In the genomic region with DNA sequence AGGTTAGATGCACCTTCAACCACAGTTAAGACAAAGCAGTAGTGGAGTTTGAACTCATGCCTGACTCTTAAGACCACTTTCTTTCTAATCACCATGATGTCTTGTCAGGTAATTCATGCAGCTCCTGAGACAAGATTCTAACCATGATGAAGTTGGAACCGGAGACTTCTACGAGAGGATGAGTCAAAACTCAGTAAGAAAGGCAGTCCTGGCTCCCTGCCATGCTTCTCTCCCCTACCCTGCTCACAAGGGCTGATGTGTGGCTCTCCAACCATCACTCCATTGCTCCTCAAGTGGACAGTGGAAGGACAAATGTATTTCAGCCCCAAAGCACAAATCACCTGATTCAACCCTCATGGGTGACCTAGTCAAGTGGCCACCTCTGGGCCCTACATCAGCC, we compare ENCODE assay signal across 16 cellular contexts. TPM values are rescaled to one million over a fixed set of nuclear protein-coding genes. Genes with fewer than 3 reads are reported as not detected.
DNase-seq lines count a peak whose midpoint lies in the region; ATAC-seq and TF ChIP-seq lines count a peak whose summit lies in the region.
"Had no signal": no experiment of that assay in that cellular context is flagged by ENCODE, and none has a peak within 500 bp of the region (broad histone marks: within the 10 kb centered on the region; RNA-seq: fewer than 3 reads in every experiment).

No MANE protein-coding gene starts in this region.

- no peaks in the 10 kb centered on the region for H3K79me2 ChIP-seq in OCI-LY3 (ENCODE audit: low read length)

- H3K4me3 ChIP-seq in BLaER1, result no peak overlapping the region
- no peak overlapping the region for H3K4me3 ChIP-seq in OCI-LY3 (ENCODE audit: low read length)
- H3K4me3 ChIP-seq in neuronal stem cell (ENCODE audit: low read length in 2 of 2), result no peak overlapping the region
- H3K4me3 ChIP-seq in right atrium auricular region, result no peak overlapping the region

- H3K14ac ChIP-seq in neuronal stem cell (ENCODE audit: low read length), result no peak overlapping the region

- H2BK12ac ChIP-seq in neuronal stem cell (ENCODE audit: low read length), result peak overlapping the region; percentile 33

- no peak for DNase-seq in effector memory CD8-positive, alpha-beta T cell
- DNase-seq in neuronal stem cell (ENCODE audit: low spot score), result no peak
- DNase-seq in UCSD-AML1 (lab: John Stamatoyannopoulos, UW; ENCODE audit: unreplicated experiment), result no peak
- no peak for DNase-seq in right atrium auricular region (ENCODE audit: low spot score)
- DNase-seq in activated CD8-positive, alpha-beta memory T cell treated with anti-CD3 and anti-CD28 coated beads for 24 hours, result no peak
- DNase-seq: activated CD4-positive, alpha-beta memory T cell treated with anti-CD3 and anti-CD28 coated beads, Interleukin-2, amount 10 ng/mL, durations not matched to agents 7 days and 5 days; activated gamma-delta T cell; AML-193; foreskin melanocyte; NCI-H2029 treated with DMSO at 0.1 percent for 48 hours; OCI-M1 had no signal

- no peaks in the 10 kb centered on the region for H3K9me3 Mint-ChIP-seq in effector memory CD8-positive, alpha-beta T cell
- H3K9me3 Mint-ChIP-seq: activated CD4-positive, alpha-beta memory T cell treated with anti-CD3 and anti-CD28 coated beads, Interleukin-2, amount 10 ng/mL, durations not matched to agents 7 days and 5 days; neural crest cell; T-helper 1 cell treated with Interleukin-12 subunit alpha and Interleukin-12 subunit beta and Interleukin-4 antibody, amounts not matched to agents 30 μg/mL and 1 μg/mL, for 36 hours had no signal

- H3K4ac ChIP-seq in neuronal stem cell (ENCODE audit: low read length), result no peak overlapping the region

- peaks cover 39 to 49% of the 10 kb centered on the region in 2 donors for H3K4me1 Mint-ChIP-seq in effector memory CD8-positive, alpha-beta T cell (ENCODE audit: low read depth in 2 of 2)

- H3K18ac ChIP-seq in neuronal stem cell (ENCODE audit: low read length), result no peak overlapping the region

- no peak for TF ChIP-seq CTCF in OCI-LY3 (IDR thresholded peaks at IDR 0.05; ENCODE audit: low read depth, low read length)
- no peak for TF ChIP-seq CTCF in right atrium auricular region (IDR thresholded peaks at IDR 0.05)

- peaks cover 18% of the 10 kb centered on the region for H3K36me3 Mint-ChIP-seq in effector memory CD8-positive, alpha-beta T cell (ENCODE audit: insufficient read depth)

- no CpG with 5 or more reads among the region's 2 CpGs for WGBS in neuronal stem cell (ENCODE audit: extremely low coverage in 2 of 2, insufficient read length in 2 of 2, insufficient replicate concordance in 1 of 2), 2 donors

- no peak overlapping the region for H4K91ac ChIP-seq in neuronal stem cell (ENCODE audit: low read depth, low read length, poor library complexity)

- H3K4me1 ChIP-seq in BLaER1 (peaks cover 87% of the 10 kb centered on the region), OCI-LY3 (ENCODE audit: low read length) (peaks cover 93% of the 10 kb centered on the region), neuronal stem cell (ENCODE audit: control insufficient read depth in 2 of 2, insufficient read depth in 1 of 2, low read depth in 1 of 2, low read length in 2 of 2) (peaks cover 13 to 14% of the 10 kb centered on the region in 2 donors), right atrium auricular region (peaks cover 0 to 34% of the 10 kb centered on the region in 2 donors)

- H2BK5ac ChIP-seq in neuronal stem cell (ENCODE audit: low read length), result no peak overlapping the region

- no peak for ATAC-seq in effector memory CD8-positive, alpha-beta T cell (replicated peaks)
- ATAC-seq in HG02588 (IDR thresholded peaks at IDR 0.05; ENCODE audit: unreplicated experiment), result no peak

- H3K4me2 ChIP-seq in BLaER1, result peak overlapping the region; percentile 99; the same call in 1 of the 2 replicates
- peak overlapping the region; percentile 22; the same call in 1 of the 2 replicates for H3K4me2 ChIP-seq in OCI-LY3 (ENCODE audit: low read length)
- H3K4me2 ChIP-seq in neuronal stem cell (ENCODE audit: insufficient read depth, low read length, poor library complexity, severe bottlenecking), result no peak overlapping the region

- H3K27me3 ChIP-seq in BLaER1 (no peaks in the 10 kb centered on the region), OCI-LY3 (ENCODE audit: low read depth, low read length) (peaks cover 7% of the 10 kb centered on the region; the same call in 1 of the 2 replicates), neuronal stem cell (ENCODE audit: control insufficient read depth in 3 of 3, insufficient read depth in 3 of 3, low read depth in 1 of 3, low read length in 3 of 3) (peaks cover 0 to 20% (median 12%) of the 10 kb centered on the region in 3 experiments), right atrium auricular region (no peaks in the 10 kb centered on the region)

- H3K36me3 ChIP-seq in BLaER1, result no peaks in the 10 kb centered on the region
- H3K36me3 ChIP-seq in OCI-LY3 (replicated peaks; ENCODE audit: low read depth, low read length), result peaks cover 2% of the 10 kb centered on the region
- H3K36me3 ChIP-seq in neuronal stem cell (replicated peaks in 1 of 2; ENCODE audit: control insufficient read depth in 2 of 2, insufficient read depth in 2 of 2, low read length in 2 of 2), result no peaks in the 10 kb centered on the region
- H3K36me3 ChIP-seq in right atrium auricular region, result no peaks in the 10 kb centered on the region

- H2BK15ac ChIP-seq in neuronal stem cell (ENCODE audit: low read length), result no peak overlapping the region

- no peak overlapping the region for H2AK5ac ChIP-seq in neuronal stem cell (ENCODE audit: low read depth, low read length)

- peaks cover 9% of the 10 kb centered on the region; the same call in 1 of the 2 replicates for H4K20me1 ChIP-seq in BLaER1
- no peaks in the 10 kb centered on the region for H4K20me1 ChIP-seq in OCI-LY3 (ENCODE audit: insufficient read depth, low read length)

- peaks cover 8 to 39% of the 10 kb centered on the region in 2 donors for H3K27me3 Mint-ChIP-seq in effector memory CD8-positive, alpha-beta T cell

- H2BK120ac ChIP-seq in neuronal stem cell (ENCODE audit: low read depth, low read length), result no peak overlapping the region

- H3K23ac ChIP-seq in neuronal stem cell (ENCODE audit: low read depth, low read length, poor library complexity), result no peak overlapping the region

- no peaks in the 10 kb centered on the region for H3K9me3 ChIP-seq in BLaER1
- H3K9me3 ChIP-seq in OCI-LY3 (ENCODE audit: insufficient read depth, low read length), result no peaks in the 10 kb centered on the region
- no peaks in the 10 kb centered on the region for H3K9me3 ChIP-seq in neuronal stem cell (replicated peaks in 1 of 2; ENCODE audit: control insufficient read depth in 2 of 2, insufficient read depth in 1 of 2, low read depth in 1 of 2, low read length in 2 of 2)
- H3K9me3 ChIP-seq in right atrium auricular region, result no peaks in the 10 kb centered on the region

- no peak overlapping the region for H2AFZ ChIP-seq in OCI-LY3 (ENCODE audit: low read depth, low read length)
- H2AFZ ChIP-seq in neuronal stem cell (ENCODE audit: low read length), result no peak overlapping the region

- H3K27ac Mint-ChIP-seq in effector memory CD8-positive, alpha-beta T cell, result no peak overlapping the region
- H3K27ac Mint-ChIP-seq: activated CD4-positive, alpha-beta memory T cell treated with anti-CD3 and anti-CD28 coated beads, Interleukin-2, amount 10 ng/mL, durations not matched to agents 7 days and 5 days; T-helper 1 cell treated with Interleukin-12 subunit alpha and Interleukin-12 subunit beta and Interleukin-4 antibody, amounts not matched to agents 30 μg/mL and 1 μg/mL, for 36 hours had no signal

- H3K9ac ChIP-seq in BLaER1 (no peak overlapping the region), OCI-LY3 (ENCODE audit: low read length) (no peak overlapping the region), neuronal stem cell (ENCODE audit: low read depth, low read length, poor library complexity) (no peak overlapping the region)

- H3K4me3 Mint-ChIP-seq in effector memory CD8-positive, alpha-beta T cell, result peak overlapping the region; percentile 31 to 92
- H3K4me3 Mint-ChIP-seq: activated CD4-positive, alpha-beta memory T cell treated with anti-CD3 and anti-CD28 coated beads, Interleukin-2, amount 10 ng/mL, durations not matched to agents 7 days and 5 days; T-helper 1 cell treated with Interleukin-12 subunit alpha and Interleukin-12 subunit beta and Interleukin-4 antibody, amounts not matched to agents 30 μg/mL and 1 μg/mL, for 36 hours had no signal

- H3K79me1 ChIP-seq in neuronal stem cell (ENCODE audit: low read depth, low read length), result peaks cover 2% of the 10 kb centered on the region

- H3K27ac ChIP-seq in BLaER1, result no peak overlapping the region
- H3K27ac ChIP-seq in OCI-LY3 (ENCODE audit: low read length), result no peak overlapping the region
- no peak overlapping the region for H3K27ac ChIP-seq in neuronal stem cell (replicated peaks; ENCODE audit: low read length)
- no peak overlapping the region for H3K27ac ChIP-seq in right atrium auricular region

- no peak overlapping the region for H4K8ac ChIP-seq in neuronal stem cell (ENCODE audit: low read depth, low read length)

RNA-seq across cellular contexts. Expression of gene CYRIA, which starts 3.2 kb away (rescaled TPM):
- polyA plus RNA-seq in neuronal stem cell (2013, experiment 1 of 2), result 2.1 TPM
- 2.2 TPM for polyA plus RNA-seq in neuronal stem cell (2013, experiment 2 of 2)
- 1 to 10 TPM; 1.7 to 2.8 TPM for total RNA-seq in right atrium auricular region
